ENCODE assay signal across 9 cellular contexts in the genomic region with DNA sequence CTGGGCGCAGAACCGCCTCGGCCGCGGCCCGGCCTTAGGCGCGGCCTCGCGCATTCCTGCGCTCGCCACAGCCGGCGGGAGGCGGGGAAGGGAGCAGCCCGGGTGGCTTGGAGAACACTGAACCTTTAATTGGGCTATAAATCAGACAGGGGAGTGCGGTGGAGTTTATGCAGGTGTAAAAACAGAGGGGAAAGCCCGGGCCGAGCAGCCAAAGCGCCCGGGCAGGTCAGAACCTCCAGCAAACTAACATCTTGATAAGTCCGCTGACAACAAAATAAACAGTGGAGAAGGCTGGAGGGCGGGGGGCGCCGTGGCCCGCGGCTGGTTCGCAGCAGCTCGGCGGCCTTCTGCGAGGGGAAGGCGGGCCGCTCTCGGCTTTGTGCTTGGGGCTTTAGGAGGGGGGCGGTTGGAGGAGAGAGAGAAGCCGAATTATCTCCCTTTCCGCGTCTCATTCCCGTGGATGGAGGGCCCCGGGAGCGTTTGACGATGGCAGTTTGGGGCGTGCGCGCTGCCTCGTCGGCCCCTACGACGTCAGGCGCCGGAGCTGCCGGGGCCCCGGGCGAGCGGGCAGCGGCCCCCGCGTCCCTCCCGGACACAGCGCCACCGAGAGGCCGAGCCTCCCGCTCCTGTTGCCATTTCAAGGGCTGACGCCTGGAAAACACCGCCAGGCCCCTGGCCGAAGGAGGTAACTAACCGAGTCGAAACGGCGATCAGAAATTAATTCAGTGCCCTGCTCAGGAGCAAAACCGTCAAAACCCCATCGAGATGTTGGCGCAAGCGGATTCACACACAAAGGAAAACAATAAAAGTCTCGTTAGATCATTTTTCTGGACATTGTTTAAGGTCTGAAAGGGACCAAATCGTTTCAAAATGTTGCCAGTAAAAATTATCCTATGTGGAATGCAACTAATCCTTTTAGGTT. TPM values are rescaled to one million over a fixed set of nuclear protein-coding genes. Genes with fewer than 3 reads are reported as not detected.
DNase-seq lines count a peak whose midpoint lies in the region; ATAC-seq, FAIRE-seq and TF ChIP-seq lines count a peak whose summit lies in the region.
"Had no signal": no experiment of that assay in that cellular context is flagged by ENCODE, and none has a peak within 500 bp of the region (broad histone marks: within the 10 kb centered on the region; RNA-seq: fewer than 3 reads in every experiment).

No MANE protein-coding gene starts in this region.

- H3K36me3 ChIP-seq in K562 (ENCODE audit: control insufficient read depth, insufficient read depth, low read length) (no peaks in the 10 kb centered on the region), upper lobe of right lung (no peaks in the 10 kb centered on the region), uterus (no peaks in the 10 kb centered on the region)

- FAIRE-seq in K562 (lab: Jason Lieb, UNC) = peak; percentile 26

- H4K20me1 ChIP-seq in K562 (replicated peaks; ENCODE audit: control insufficient read depth, insufficient read depth, low read length) = no peaks in the 10 kb centered on the region; the same call in 1 of the 2 replicates

- H3K27ac ChIP-seq in K562 (ENCODE audit: extremely low read depth, low read depth, low read length) (no peak overlapping the region), upper lobe of right lung (no peak overlapping the region), uterus (no peak overlapping the region)
- H3K27ac ChIP-seq: KMS-11 had no signal

- in situ Hi-C loops in K562 (cut with MboI) = no loop called here

- H3K9ac ChIP-seq in K562 (ENCODE audit: insufficient read depth in 1 of 2, low read depth in 2 of 2, low read length in 2 of 2) = peak overlapping the region; percentile 47 to 87
- H3K9ac ChIP-seq: KMS-11 had no signal

- peaks cover 0 to 14% of the 10 kb centered on the region in 2 experiments; a peak in 2 of 5 replicates for H3K4me1 ChIP-seq in K562 (replicated peaks in 1 of 2; ENCODE audit: control insufficient read depth in 2 of 2, insufficient read depth in 2 of 2, low read length in 2 of 2)
- H3K4me1 ChIP-seq in upper lobe of right lung = peaks cover 9% of the 10 kb centered on the region
- H3K4me1 ChIP-seq in uterus = peaks cover 0 to 14% of the 10 kb centered on the region in 2 donors

- peak overlapping the region; percentile 72 for H3K4me2 ChIP-seq in K562 (ENCODE audit: insufficient read depth, low read length)
- H3K4me2 ChIP-seq: KMS-11 had no signal

- H3K9me1 ChIP-seq in K562 (ENCODE audit: control insufficient read depth, insufficient read depth, low read length) = no peaks in the 10 kb centered on the region

- no peak for TF ChIP-seq POLR2A in K562 (conservative IDR thresholded peaks at IDR 0.05)
- TF ChIP-seq POLR2A in uterus (IDR thresholded peaks at IDR 0.05) = no peak

- POLR2A ChIA-PET in K562 (lab: Yijun Ruan, JAX) = no interaction called here

- DNase-seq in COLO668 (lab: John Stamatoyannopoulos, UW; ENCODE audit: unreplicated experiment) (peak; percentile 84), M059J (ENCODE audit: low read depth) (peak; percentile 82), K562 (ENCODE audit: extremely low read depth in 1 of 4, low spot score in 3 of 4) (peak; percentile 22 to 68 (median 52)), kidney tubule cell (ENCODE audit: low spot score) (peak; percentile 85), upper lobe of right lung (no peak), epidermal melanocyte (ENCODE audit: insufficient read length, low spot score) (no peak), uterus (no peak), NCI-H1436 (lab: John Stamatoyannopoulos, UW) (no peak)

- H2AFZ ChIP-seq in K562 (ENCODE audit: low read depth, low read length) = peak overlapping the region; percentile 74

- 1% methylated on average over 56 of the region's 76 CpGs for WGBS in K562 (ENCODE audit: insufficient coverage, low coverage, missing lambda C conversion rate)

- TF ChIP-seq CTCF in K562 (IDR thresholded peaks at IDR 0.05 in 2 of 3, conservative IDR thresholded peaks at IDR 0.05 in 1 of 3; ENCODE audit: insufficient read depth in 2 of 3, low read depth in 1 of 3, low read length in 3 of 3) (peak; percentile 50 to 68 (median 60)), upper lobe of right lung (IDR thresholded peaks at IDR 0.05) (peak; percentile 8), uterus (IDR thresholded peaks at IDR 0.05) (no peak)

- no TSS peak for BruUV-seq in K562 (replicated peaks; lab: Mats Ljungman, UMichigan)

- H3K4me3 ChIP-seq in K562 = peak overlapping the region; percentile 37
- no peak overlapping the region for H3K4me3 ChIP-seq in upper lobe of right lung
- H3K4me3 ChIP-seq in uterus = no peak overlapping the region

- ATAC-seq in K562 = peak; percentile 93
- ATAC-seq in upper lobe of right lung = peak; percentile 19

- intact Hi-C loops in K562 (cut with micrococcal nuclease) (loop anchor here (5.0 kb wide), 1 partner anchor 220 kb away; no protein-coding TSS in a partner anchor), upper lobe of right lung (cut with DNase I) (no loop called here), uterus (cut with DNase I; ENCODE audit: low total_unique reads) (no loop called here)

- H3K27me3 ChIP-seq in K562 (ENCODE audit: control insufficient read depth in 2 of 2, insufficient read depth in 2 of 2, low read length in 2 of 2) = peaks cover 39% of the 10 kb centered on the region in 2 experiments
- H3K27me3 ChIP-seq in upper lobe of right lung = peaks cover 96% of the 10 kb centered on the region
- H3K27me3 ChIP-seq in uterus = peaks cover 27 to 90% of the 10 kb centered on the region in 2 donors

- 0 out of 4 replicates have a peak, but pooled peaks of 1 of the 2 experiments have one; percentile 10 for TF ChIP-seq RAD21 in K562 (CRISPR knock-in tag; conservative IDR thresholded peaks at IDR 0.05 in 1 of 2, IDR thresholded peaks at IDR 0.05 in 1 of 2)

- TF ChIP-seq EP300 in K562 (IDR thresholded peaks at IDR 0.05; ENCODE audit: low read length) = no peak

- CTCF ChIA-PET in K562 (lab: Yijun Ruan, JAX; ENCODE audit: low intra/inter-chr PET ratio) = no interaction called here

- H3K79me2 ChIP-seq in K562 (ENCODE audit: control insufficient read depth, insufficient read depth, low read length) = no peaks in the 10 kb centered on the region

- H3K9me3 ChIP-seq in K562 (replicated peaks; ENCODE audit: control insufficient read depth, insufficient read depth, low read depth, low read length) (no peaks in the 10 kb centered on the region; the same call in 1 of the 2 replicates), upper lobe of right lung (no peaks in the 10 kb centered on the region), uterus (no peaks in the 10 kb centered on the region)

TF ChIP-seq in K562, 482 proteins besides CTCF, POLR2A, EP300 and RAD21 (continues in another document):
- TF ChIP-seq, protein P1, sequence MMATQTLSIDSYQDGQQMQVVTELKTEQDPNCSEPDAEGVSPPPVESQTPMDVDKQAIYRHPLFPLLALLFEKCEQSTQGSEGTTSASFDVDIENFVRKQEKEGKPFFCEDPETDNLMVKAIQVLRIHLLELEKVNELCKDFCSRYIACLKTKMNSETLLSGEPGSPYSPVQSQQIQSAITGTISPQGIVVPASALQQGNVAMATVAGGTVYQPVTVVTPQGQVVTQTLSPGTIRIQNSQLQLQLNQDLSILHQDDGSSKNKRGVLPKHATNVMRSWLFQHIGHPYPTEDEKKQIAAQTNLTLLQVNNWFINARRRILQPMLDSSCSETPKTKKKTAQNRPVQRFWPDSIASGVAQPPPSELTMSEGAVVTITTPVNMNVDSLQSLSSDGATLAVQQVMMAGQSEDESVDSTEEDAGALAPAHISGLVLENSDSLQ (IDR thresholded peaks at IDR 0.05) = peak; percentile 31; the same call in 1 of the 2 replicates
- peak in 1 of 2 experiments; percentile 57; a peak in 2 of 4 replicates for TF ChIP-seq MAZ (CRISPR knock-in tag; conservative IDR thresholded peaks at IDR 0.05 in 1 of 2, IDR thresholded peaks at IDR 0.05 in 1 of 2)
- peak; percentile 7 for TF ChIP-seq ZFP36 (IDR thresholded peaks at IDR 0.05; ENCODE audit: low read depth, low read length, partially characterized antibody)
- peak; percentile 55; the same call in 1 of the 2 replicates for TF ChIP-seq NCOA6 (IDR thresholded peaks at IDR 0.05)
- TF ChIP-seq NRF1 (conservative IDR thresholded peaks at IDR 0.05 in 1 of 2, IDR thresholded peaks at IDR 0.05 in 1 of 2) = peak; percentile 17 to 19; a peak in 1 of 4 replicates
- TF ChIP-seq YY1 (IDR thresholded peaks at IDR 0.05; ENCODE audit: borderline replicate concordance in 1 of 3, control insufficient read depth in 1 of 3, extremely low read depth in 1 of 3, insufficient read depth in 3 of 3, insufficient read length in 1 of 3, insufficient replicate concordance in 2 of 3, low read depth in 1 of 3, low read length in 2 of 3) = peak in 1 of 3 experiments; percentile 33

RNA-seq across cellular contexts. Expression of gene FOXD1, which starts 11.2 kb away (rescaled TPM):
- 17.1 and 17.4 TPM in 2 replicates for total RNA-seq in M059J (2014; rRNA removed; shearing (Covaris generic))
- total RNA-seq in K562 (2011; cell fraction: chromatin; rRNA removed; ENCODE audit: low replicate concordance) = not detected in 2 replicates
- total RNA-seq in K562 (2011; cell fraction: nucleolus; rRNA removed) = 0.17 and 0.26 TPM in 2 replicates
- 0.23 and 0.81 TPM in 2 replicates for total RNA-seq in K562 (2011; cell fraction: nucleoplasm; rRNA removed)
- total RNA-seq in K562 (2014; rRNA removed) (0.33 TPM in 1 of 2 replicates, not detected in the other), K562 (2014; rRNA removed; fragmentation: Illumina TruSeq; extraction: Trizol) (0.07 TPM in 1 of 2 replicates, not detected in the other), K562 (2015; rRNA removed; fragmentation: Illumina TruSeq; extraction: Trizol) (not detected in 2 replicates), K562 (2021) (0.22 and 0.40 TPM in 2 replicates), upper lobe of right lung (1.2 TPM), uterus (1 to 10 TPM in 1 of 4 donors, under 1 TPM in 1, not detected in 2; 0.28 to 1.3 TPM)
- polyA plus RNA-seq in K562 (2011; rRNA removed) (0.03 TPM in 2 replicates), K562 (2014; fragmentation: Illumina TruSeq; extraction: Trizol) (0.06 and 0.10 TPM in 2 replicates), K562 (2014; fragmentation: Nextera tagmentation; extraction: Ambion mirVana) (not detected), K562 (2014; rRNA removed) (0.20 TPM in 1 of 2 replicates, not detected in the other)
- 0.04 and 0.06 TPM in 2 replicates for polyA plus RNA-seq in K562 (2011; cell fraction: cytosol; rRNA removed)
- 0.06 and 0.18 TPM in 2 replicates for polyA plus RNA-seq in K562 (2011; cell fraction: nucleus; rRNA removed)
- 0.07 and 0.09 TPM in 2 replicates for polyA plus RNA-seq in K562 (2012)
- polyA minus RNA-seq in K562 (2011; rRNA and poly(A)+ RNA removed) = not detected in 2 replicates
- polyA minus RNA-seq in K562 (2011; cell fraction: cytosol; rRNA and poly(A)+ RNA removed) = not detected in 2 replicates
- 0.13 TPM in 1 of 2 replicates, not detected in the other for polyA minus RNA-seq in K562 (2011; cell fraction: nucleus; rRNA and poly(A)+ RNA removed)

Comparison
In these comparisons a context has a peak if more than half of its experiments do, and no peak if none do; other contexts are left out.
1. DNase-seq: peak in COLO668 (single experiment), M059J (single experiment), K562 (4 of 4) and kidney tubule cell (single experiment); none in upper lobe of right lung (single experiment), epidermal melanocyte (single experiment), uterus (0 of 2) and NCI-H1436 (single experiment).
2. CTCF ChIP-seq: peak in K562 (3 of 3) and upper lobe of right lung (single experiment); none in uterus (0 of 4).